In genomic region chr2:144582651-144583361, GRCh38 we compare ENCODE assay signal across 21 cellular contexts.
DNase-seq lines count a peak whose midpoint lies in the region; ATAC-seq and TF ChIP-seq lines count a peak whose summit lies in the region.
"Had no signal": no experiment of that assay in that cellular context is flagged by ENCODE, and none has a peak within 500 bp of the region (broad histone marks: within the 10 kb centered on the region; RNA-seq: fewer than 3 reads in every experiment).

No MANE protein-coding gene starts in this region.

- H3K9me3 Mint-ChIP-seq in central memory CD8-positive, alpha-beta T cell: no peaks in the 10 kb centered on the region
- no peaks in the 10 kb centered on the region for H3K9me3 Mint-ChIP-seq in naive B cell

- peak overlapping the region; percentile 16 for H3K9ac ChIP-seq in DND-41 (ENCODE audit: low read depth, low read length)

- H2AFZ ChIP-seq in DND-41 (ENCODE audit: low read depth, low read length): peak overlapping the region; percentile 68

- no peaks in the 10 kb centered on the region for H3K27me3 Mint-ChIP-seq in central memory CD8-positive, alpha-beta T cell
- H3K27me3 Mint-ChIP-seq in naive B cell: peaks cover 0 to 6% (median 0%) of the 10 kb centered on the region in 3 donors

- no peaks in the 10 kb centered on the region for H3K36me3 Mint-ChIP-seq in central memory CD8-positive, alpha-beta T cell (ENCODE audit: insufficient read depth)
- no peaks in the 10 kb centered on the region for H3K36me3 Mint-ChIP-seq in naive B cell

- peaks cover 46% of the 10 kb centered on the region for H3K4me1 ChIP-seq in DND-41 (ENCODE audit: insufficient read depth, low read length)
- H3K4me1 ChIP-seq: HAP-1, Peyer's patch had no signal

- H3K4me3 ChIP-seq in DND-41 (ENCODE audit: low read depth in 1 of 2, low read length in 2 of 2): no peak overlapping the region
- H3K4me3 ChIP-seq in foreskin fibroblast (ENCODE audit: low read depth in 1 of 2, low read length in 2 of 2): no peak overlapping the region
- H3K4me3 ChIP-seq: HAP-1, Peyer's patch, SK-N-MC had no signal

- no peaks in the 10 kb centered on the region for H4K20me1 ChIP-seq in DND-41 (ENCODE audit: insufficient read depth, low read length)

- H3K4me2 ChIP-seq in DND-41 (ENCODE audit: insufficient read depth, low read length): peak overlapping the region; percentile 23; the same call in 1 of the 2 replicates

- peak overlapping the region; percentile 73 for H3K27ac Mint-ChIP-seq in central memory CD8-positive, alpha-beta T cell (ENCODE audit: low read depth)
- H3K27ac Mint-ChIP-seq in naive B cell: peak overlapping the region in 1 of 6 donors; percentile 32

- no peak for TF ChIP-seq CTCF in DND-41 (IDR thresholded peaks at IDR 0.05; ENCODE audit: borderline replicate concordance, extremely low read depth, low read length, poor library complexity, severe bottlenecking)
- TF ChIP-seq CTCF in foreskin fibroblast (IDR thresholded peaks at IDR 0.05; ENCODE audit: low read depth, low read length): no peak

- H3K36me3 ChIP-seq in DND-41 (ENCODE audit: insufficient read depth, low read length): no peaks in the 10 kb centered on the region
- H3K36me3 ChIP-seq: HAP-1, Peyer's patch had no signal

- no peaks in the 10 kb centered on the region for H3K27me3 ChIP-seq in DND-41 (ENCODE audit: insufficient read depth, low read length, poor library complexity)
- H3K27me3 ChIP-seq: Peyer's patch had no signal

- H3K4me3 Mint-ChIP-seq in central memory CD8-positive, alpha-beta T cell: peak overlapping the region; percentile 9
- peak overlapping the region in 7 of 8 donors; percentile 13 to 57 (median 48) for H3K4me3 Mint-ChIP-seq in naive B cell

- ATAC-seq in DND-41 (ENCODE audit: insufficient read depth, low read depth): no peak
- no peak for ATAC-seq in central memory CD8-positive, alpha-beta T cell (replicated peaks; ENCODE audit: extremely low read depth, poor library complexity, severe bottlenecking)
- no peak for ATAC-seq in naive B cell (ENCODE audit: low read depth in 2 of 2)
- ATAC-seq: esophagus mucosa had no signal

- no peaks in the 10 kb centered on the region for H3K79me2 ChIP-seq in DND-41 (ENCODE audit: insufficient read depth, low read length)

- H3K9me3 ChIP-seq in DND-41 (ENCODE audit: insufficient read depth, low read length, severe bottlenecking): no peaks in the 10 kb centered on the region
- H3K9me3 ChIP-seq: HAP-1, Peyer's patch had no signal

- DNase-seq in DND-41 (no peak), NCI-H226 (peak; percentile 59), naive B cell (no peak), COR-L47 (lab: John Stamatoyannopoulos, UW) (no peak), Kasumi-1 (lab: John Stamatoyannopoulos, UW) (no peak), foreskin fibroblast (no peak)
- no peak for DNase-seq in central memory CD8-positive, alpha-beta T cell (ENCODE audit: low spot score in 2 of 2)
- DNase-seq in activated CD4-positive, CD25-positive, alpha-beta regulatory T cell (lab: John Stamatoyannopoulos, UW): no peak
- DNase-seq: activated CD4-positive, alpha-beta T cell treated with anti-CD3 and anti-CD28 coated beads, Interleukin-2, amount 50 U/mL, for 48 hours; AML-193; amniotic stem cell; glutamatergic neuron; MM.1S; NCI-H187; NCI-H526; occipital lobe; Peyer's patch; stimulated activated CD4-positive, alpha-beta T cell treated with anti-CD3 and anti-CD28 coated beads, Interleukin-4, amount 100 ng/mL, for 1 hour had no signal

- H3K4me1 Mint-ChIP-seq in central memory CD8-positive, alpha-beta T cell: peaks cover 26% of the 10 kb centered on the region
- H3K4me1 Mint-ChIP-seq in naive B cell: peaks cover 23 to 39% (median 36%) of the 10 kb centered on the region in 3 donors

- peak overlapping the region; percentile 91 for H3K27ac ChIP-seq in DND-41 (ENCODE audit: low read length)
- H3K27ac ChIP-seq: Peyer's patch, SK-N-MC had no signal
